ENCODE assay signal across 17 cellular contexts in genomic region chr3:194777729-194778128, GRCh38.
"Had no signal": no experiment of that assay in that cellular context is flagged by ENCODE, and none has a peak within 500 bp of the region (broad histone marks: within the 10 kb centered on the region; RNA-seq: fewer than 3 reads in every experiment).

No MANE protein-coding gene starts in this region.

- H3K27ac ChIP-seq: ascending aorta, breast epithelium, esophagus squamous epithelium, lower lobe of right lung, pancreas, tibial artery, WERI-Rb-1 had no signal

- DNase-seq: activated CD4-positive, alpha-beta T cell treated with anti-CD3 and anti-CD28 coated beads for 36 hours; activated CD4-positive, alpha-beta T cell treated with anti-CD3 and anti-CD28 coated beads, Interleukin-2, amount 50 U/mL, for 48 hours; activated gamma-delta T cell; cerebellar nuclear complex; cortex of kidney; effector memory CD4-positive, alpha-beta T cell; esophagus squamous epithelium; left cardiac atrium; lower lobe of right lung; pancreas; stimulated activated naive CD4-positive, alpha-beta T cell; tibial artery; WERI-Rb-1 had no signal

- H3K27me3 ChIP-seq: ascending aorta, breast epithelium, esophagus squamous epithelium, pancreas had no signal

- H3K4me1 Mint-ChIP-seq: activated CD4-positive, alpha-beta T cell treated with anti-CD3 and anti-CD28 coated beads for 36 hours; activated naive CD4-positive, alpha-beta T cell treated with anti-CD3 and anti-CD28 coated beads, Interleukin-2, amount 50 U/mL, for 24 hours had no signal

- H3K9me3 Mint-ChIP-seq: activated naive CD4-positive, alpha-beta T cell treated with anti-CD3 and anti-CD28 coated beads, Interleukin-2, amount 50 U/mL, for 24 hours; naive thymus-derived CD8-positive, alpha-beta T cell had no signal

- H3K4me1 ChIP-seq: pancreas had no signal

- H3K9me3 ChIP-seq: ascending aorta, breast epithelium, esophagus squamous epithelium, lower lobe of right lung, pancreas, tibial artery had no signal

- H3K27ac Mint-ChIP-seq: activated CD4-positive, alpha-beta T cell treated with anti-CD3 and anti-CD28 coated beads for 36 hours; activated naive CD4-positive, alpha-beta T cell treated with anti-CD3 and anti-CD28 coated beads, Interleukin-2, amount 50 U/mL, for 24 hours; naive thymus-derived CD8-positive, alpha-beta T cell had no signal

- ATAC-seq: activated CD4-positive, alpha-beta T cell treated with anti-CD3 and anti-CD28 coated beads for 36 hours; left cardiac atrium; lower lobe of right lung; naive thymus-derived CD8-positive, alpha-beta T cell; pancreas had no signal

- H3K36me3 Mint-ChIP-seq: activated naive CD4-positive, alpha-beta T cell treated with anti-CD3 and anti-CD28 coated beads, Interleukin-2, amount 50 U/mL, for 24 hours; naive thymus-derived CD8-positive, alpha-beta T cell had no signal

- H3K4me3 ChIP-seq: ascending aorta, breast epithelium, esophagus squamous epithelium, lower lobe of right lung, pancreas, tibial artery had no signal

- H3K36me3 ChIP-seq: ascending aorta, breast epithelium, esophagus squamous epithelium, lower lobe of right lung, pancreas, tibial artery, WERI-Rb-1 had no signal

- H3K4me3 Mint-ChIP-seq: activated CD4-positive, alpha-beta T cell treated with anti-CD3 and anti-CD28 coated beads for 36 hours; activated naive CD4-positive, alpha-beta T cell treated with anti-CD3 and anti-CD28 coated beads, Interleukin-2, amount 50 U/mL, for 24 hours; naive thymus-derived CD8-positive, alpha-beta T cell had no signal
